ENCODE assay signal across 20 cellular contexts in genomic region chr20:56702931-56703840, GRCh38.
DNase-seq lines count a peak whose midpoint lies in the region; ATAC-seq, FAIRE-seq and TF ChIP-seq lines count a peak whose summit lies in the region.
"Had no signal": no experiment of that assay in that cellular context is flagged by ENCODE, and none has a peak within 500 bp of the region (broad histone marks: within the 10 kb centered on the region; RNA-seq: fewer than 3 reads in every experiment).

No MANE protein-coding gene starts in this region.

- H3K18ac ChIP-seq in H1 (ENCODE audit: extremely low read depth, low read length): no peak overlapping the region

- no peak overlapping the region for H2BK5ac ChIP-seq in H1 (ENCODE audit: low read depth, low read length)

- H3K9ac ChIP-seq in HepG2 (ENCODE audit: insufficient read depth, low read depth, low read length): no peak overlapping the region
- H3K9ac ChIP-seq in H1 (replicated peaks in 1 of 4; ENCODE audit: extremely low read depth in 1 of 4, low read depth in 3 of 4, low read length in 3 of 4): no peak overlapping the region

- no TSS peak for BruUV-seq in HepG2 (replicated peaks; lab: Mats Ljungman, UMichigan)

- H3K14ac ChIP-seq in H1 (ENCODE audit: insufficient read length): no peak overlapping the region

- H3K4ac ChIP-seq in H1 (replicated peaks; ENCODE audit: insufficient read length, low read depth, low read length): no peak overlapping the region

- H3K36me3 ChIP-seq in HepG2 (replicated peaks in 1 of 2; ENCODE audit: control insufficient read depth in 1 of 2, insufficient read depth in 2 of 2, low read length in 2 of 2) (no peaks in the 10 kb centered on the region), right lobe of liver (no peaks in the 10 kb centered on the region), H1 (ENCODE audit: control insufficient read depth in 2 of 4, insufficient read depth in 4 of 4, low read length in 3 of 4) (no peaks in the 10 kb centered on the region)
- H3K36me3 ChIP-seq: Peyer's patch had no signal

- POLR2A ChIA-PET in HepG2 (lab: Yijun Ruan, JAX): no interaction called here
- POLR2A ChIA-PET in H1 (lab: Charles Lee; ENCODE audit: partially characterized antibody): interaction anchor here (1.6 kb wide), 2 partner anchors 9 to 13 kb away, joined by 4 read pairs; no protein-coding TSS in a partner anchor

- H3K23ac ChIP-seq in H1 (ENCODE audit: insufficient read length): no peak overlapping the region

- H3K23me2 ChIP-seq in H1 (ENCODE audit: low read depth, low read length): no peaks in the 10 kb centered on the region

- TF ChIP-seq RAD21 in HepG2 (CRISPR knock-in tag; IDR thresholded peaks at IDR 0.05) (no peak), H1 (IDR thresholded peaks at IDR 0.05 in 1 of 2, conservative IDR thresholded peaks at IDR 0.05 in 1 of 2; ENCODE audit: low read depth in 2 of 2, low read length in 2 of 2) (no peak)

- H4K8ac ChIP-seq in H1 (ENCODE audit: extremely low read depth, insufficient read depth, low read length): 0 out of 2 replicates have a peak overlapping the region, but pooled peaks have one; percentile 11

- no peak overlapping the region for H2BK15ac ChIP-seq in H1 (ENCODE audit: low read length)

- H3K4me2 ChIP-seq in HepG2 (ENCODE audit: low read depth, low read length) (no peak overlapping the region), H1 (ENCODE audit: insufficient read depth in 1 of 2, low read depth in 2 of 2, low read length in 2 of 2) (no peak overlapping the region)

- no peak overlapping the region for H4K5ac ChIP-seq in H1 (ENCODE audit: insufficient read length, low read depth, low read length)

- no peak overlapping the region for H4K91ac ChIP-seq in H1 (replicated peaks; ENCODE audit: insufficient read length, low read length)

- DNase-seq in HepG2 (ENCODE audit: low spot score): no peak
- no peak for DNase-seq in right lobe of liver
- no peak for DNase-seq in H1 (ENCODE audit: low read depth in 1 of 2, low spot score in 2 of 2)
- peak; percentile 18 for DNase-seq in midbrain (lab: John Stamatoyannopoulos, UW)
- no peak for DNase-seq in NCI-H1436 (lab: John Stamatoyannopoulos, UW)
- DNase-seq in DMS114 treated with DMSO at 0.1 percent for 48 hours (lab: John Stamatoyannopoulos, UW; ENCODE audit: unreplicated experiment): no peak
- no peak for DNase-seq in D721Med (ENCODE audit: insufficient read length, low spot score)
- DNase-seq: 8988T, COR-L47, EL, IMR-90, Kasumi-1, NCI-H1105 treated with DMSO at 0.1 percent for 48 hours, NCI-H187, NCI-H226, NCI-H524 treated with DMSO at 0.1 percent for 48 hours, Peyer's patch, SHP77 treated with DMSO at 0.1 percent for 48 hours had no signal

- H2AK5ac ChIP-seq in H1 (ENCODE audit: low read depth, low read length): no peak overlapping the region

- H3K4me1 ChIP-seq in HepG2 (ENCODE audit: insufficient read depth, low read length): no peaks in the 10 kb centered on the region
- no peaks in the 10 kb centered on the region for H3K4me1 ChIP-seq in right lobe of liver
- no peaks in the 10 kb centered on the region; a peak in 2 of 7 replicates for H3K4me1 ChIP-seq in H1 (replicated peaks in 1 of 4; ENCODE audit: control insufficient read depth in 3 of 4, insufficient read depth in 4 of 4, low read length in 3 of 4)
- H3K4me1 ChIP-seq: Peyer's patch had no signal

- TF ChIP-seq CTCF in HepG2 (CRISPR knock-in tag; IDR thresholded peaks at IDR 0.05) (no peak), right lobe of liver (IDR thresholded peaks at IDR 0.05) (no peak), H1 (IDR thresholded peaks at IDR 0.05; ENCODE audit: control extremely low read depth in 1 of 3, insufficient read depth in 1 of 3, low read depth in 1 of 3, low read length in 3 of 3) (no peak), D721Med (IDR thresholded peaks at IDR 0.05; ENCODE audit: insufficient read depth, missing control alignments) (no peak)

- FAIRE-seq in HepG2 (lab: Jason Lieb, UNC): no peak
- FAIRE-seq in H1 (lab: Jason Lieb, UNC): no peak
- no peak for FAIRE-seq in D721Med (lab: Jason Lieb, UNC)
- FAIRE-seq: H54 had no signal

- no peak for TF ChIP-seq POLR2A in HepG2 (IDR thresholded peaks at IDR 0.05; ENCODE audit: insufficient read depth in 1 of 2, low read depth in 2 of 2, low read length in 2 of 2)
- no peak for TF ChIP-seq POLR2A in right lobe of liver (IDR thresholded peaks at IDR 0.05)
- no peak for TF ChIP-seq POLR2A in H1 (IDR thresholded peaks at IDR 0.05; ENCODE audit: control extremely low read depth in 1 of 2, low read depth in 2 of 2, low read length in 2 of 2)

- TF ChIP-seq EP300 in HepG2 (IDR thresholded peaks at IDR 0.05; ENCODE audit: low read depth in 2 of 2, low read length in 2 of 2) (no peak), HepG2 (CRISPR knock-in tag; IDR thresholded peaks at IDR 0.05; ENCODE audit: borderline replicate concordance) (no peak), H1 (IDR thresholded peaks at IDR 0.05; ENCODE audit: borderline replicate concordance in 1 of 2, low read depth in 2 of 2, low read length in 2 of 2) (no peak)

- 14% methylated on average over 21 of the region's 21 CpGs for WGBS in HepG2 (ENCODE audit: low lambda C conversion rate)
- whole genome bisulfite sequencing in right lobe of liver (ENCODE audit: insufficient coverage, low coverage, low lambda C conversion rate, missing lambda C conversion rate): 46% methylated on average over 9 of the region's 21 CpGs
- WGBS in H1 (ENCODE audit: extremely low coverage in 1 of 2, insufficient coverage in 1 of 2, insufficient read length in 1 of 2, insufficient replicate concordance in 2 of 2, low coverage in 1 of 2, low lambda C conversion rate in 2 of 2, missing lambda C conversion rate in 1 of 2), 2 experiments: 94% methylated on average over 19 of the region's 21 CpGs; no CpG with 5 or more reads in 1 of the 2 experiments

- H3K27ac ChIP-seq in HepG2 (ENCODE audit: extremely low read length, insufficient read depth, low read length) (no peak overlapping the region), right lobe of liver (no peak overlapping the region), H1 (ENCODE audit: low read depth, low read length) (no peak overlapping the region)
- H3K27ac ChIP-seq: Peyer's patch had no signal

- H4K20me1 ChIP-seq in HepG2 (ENCODE audit: insufficient read depth, low read length) (no peaks in the 10 kb centered on the region), H1 (replicated peaks in 1 of 2; ENCODE audit: control insufficient read depth in 1 of 2, insufficient read depth in 2 of 2, low read length in 2 of 2) (no peaks in the 10 kb centered on the region)

- H3K27me3 ChIP-seq in HepG2 (ENCODE audit: control insufficient read depth in 1 of 2, insufficient read depth in 2 of 2, low read length in 2 of 2) (peaks cover 4 to 44% of the 10 kb centered on the region in 2 experiments), right lobe of liver (no peaks in the 10 kb centered on the region), H1 (replicated peaks in 1 of 4; ENCODE audit: control insufficient read depth in 3 of 4, extremely low read depth in 1 of 4, insufficient read depth in 3 of 4, low read length in 3 of 4) (no peaks in the 10 kb centered on the region; a peak in 3 of 7 replicates)
- H3K27me3 ChIP-seq: Peyer's patch had no signal

- H2BK12ac ChIP-seq in H1 (ENCODE audit: low read depth, low read length): 0 out of 2 replicates have a peak overlapping the region, but pooled peaks have one; percentile 3

- intact Hi-C loops in HepG2 (cut with micrococcal nuclease; ENCODE audit: unreplicated experiment) (no loop called here), right lobe of liver (cut with DNase I) (no loop called here)

- H3K56ac ChIP-seq in H1 (replicated peaks; ENCODE audit: insufficient read length, low read depth, low read length): no peak overlapping the region

- CTCF ChIA-PET in HepG2 (lab: Yijun Ruan, JAX; ENCODE audit: low intra/inter-chr PET ratio, low total read pairs) (no interaction called here), H1 (lab: Charles Lee; ENCODE audit: partially characterized antibody) (interaction anchor here (0.7 to 1.2 kb wide), 4 partner anchors 14 to 225 kb away, joined by 3 to 5 read pairs (median 4); no protein-coding TSS in a partner anchor)

- H2AFZ ChIP-seq in HepG2 (ENCODE audit: low read length): no peak overlapping the region
- H2AFZ ChIP-seq in H1 (ENCODE audit: low read length): no peak overlapping the region

- in situ Hi-C loops in HepG2 (cut with HindIII; ENCODE audit: extremely low pct_ligation_motif_present, low pct_unique_long_range_greater_than_20kb): no loop called here

- no peak overlapping the region for H3K4me3 ChIP-seq in HepG2 (replicated peaks in 1 of 3; ENCODE audit: insufficient read depth in 1 of 3, low read depth in 2 of 3, low read length in 3 of 3)
- no peak overlapping the region for H3K4me3 ChIP-seq in right lobe of liver
- H3K4me3 ChIP-seq in H1 (ENCODE audit: extremely low read depth in 1 of 4, insufficient read depth in 2 of 4, low read depth in 3 of 4, low read length in 4 of 4): no peak overlapping the region
- H3K4me3 ChIP-seq: Peyer's patch had no signal

- ATAC-seq in HepG2 (no peak), right lobe of liver (no peak), GM18867 (IDR thresholded peaks at IDR 0.05; ENCODE audit: unreplicated experiment) (no peak)

- no peaks in the 10 kb centered on the region for H3K79me1 ChIP-seq in H1 (ENCODE audit: low read depth, low read length)

- H2BK120ac ChIP-seq in H1 (replicated peaks; ENCODE audit: low read depth, low read length): no peak overlapping the region

- H3K79me2 ChIP-seq in HepG2 (ENCODE audit: insufficient read depth, low read length) (no peaks in the 10 kb centered on the region), H1 (ENCODE audit: control insufficient read depth in 1 of 2, insufficient read depth in 2 of 2, low read length in 2 of 2) (no peaks in the 10 kb centered on the region)

- no peaks in the 10 kb centered on the region for H3K9me3 ChIP-seq in HepG2 (ENCODE audit: low read length)
- H3K9me3 ChIP-seq in right lobe of liver: no peaks in the 10 kb centered on the region
- no peaks in the 10 kb centered on the region for H3K9me3 ChIP-seq in H1 (ENCODE audit: insufficient read depth in 2 of 2, low read depth in 1 of 2, low read length in 1 of 2)
- H3K9me3 ChIP-seq: Peyer's patch had no signal

- no peak overlapping the region for H2BK20ac ChIP-seq in H1 (ENCODE audit: low read length)

TF ChIP-seq in HepG2, 621 proteins besides CTCF, POLR2A, EP300 and RAD21 (continues in another document):
- no peak for TF ChIP-seq POLR2AphosphoS5 (IDR thresholded peaks at IDR 0.05; ENCODE audit: low read depth, low read length)

TF ChIP-seq in H1, 55 proteins besides CTCF, POLR2A, EP300 and RAD21 (continues in another document):
- TF ChIP-seq EZH2 (IDR thresholded peaks at IDR 0.05; ENCODE audit: low read depth, low read length, severe bottlenecking) (no peak), MAFK (IDR thresholded peaks at IDR 0.05; ENCODE audit: low read depth, low read length) (no peak), GTF2F1 (IDR thresholded peaks at IDR 0.05; ENCODE audit: borderline replicate concordance, low read depth, low read length) (no peak), TAF7 (optimal IDR thresholded peaks at IDR 0.05; ENCODE audit: borderline replicate concordance, low read depth, low read length) (no peak)
